In the genomic region with DNA sequence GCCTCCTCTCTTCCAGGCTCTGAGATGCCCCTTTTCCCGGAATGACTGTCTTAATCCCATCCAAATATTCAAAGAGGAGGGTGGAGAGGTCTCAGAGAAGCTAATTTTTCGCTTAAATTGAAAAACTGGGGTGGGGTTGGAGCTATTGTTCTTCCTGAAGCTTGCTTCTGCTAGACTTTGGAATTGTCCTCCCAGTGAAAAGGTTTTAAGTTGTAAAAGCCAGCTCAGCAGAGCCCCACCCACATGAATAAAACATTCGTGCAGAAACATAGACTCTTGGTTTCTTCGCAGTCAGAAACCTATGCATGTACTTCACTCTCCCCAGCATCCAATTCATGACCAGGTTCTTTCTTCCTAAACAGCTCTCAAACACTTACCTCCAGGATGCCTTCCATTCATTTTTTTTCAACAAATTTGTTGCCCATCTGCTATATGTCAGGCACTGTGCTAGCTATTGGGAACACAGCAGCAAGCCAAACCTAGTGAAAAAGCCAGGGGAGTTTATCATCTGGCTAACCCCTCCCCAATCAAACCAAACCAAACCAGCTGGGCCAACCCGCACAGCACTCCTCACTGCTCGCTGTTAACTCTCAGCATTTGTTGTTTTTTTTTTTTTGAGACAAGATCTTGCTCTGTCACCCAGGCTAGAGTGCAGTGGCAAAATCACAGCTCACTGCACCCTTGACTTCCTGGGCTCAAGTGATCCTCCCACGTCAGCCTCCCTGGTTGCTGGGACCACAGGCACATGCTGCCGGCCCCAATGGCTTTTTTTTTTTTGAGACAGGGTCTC, we compare ENCODE assay signal across 1 cellular context.
TF ChIP-seq lines count a peak whose summit lies in the region.

No MANE protein-coding gene starts in this region.

TF ChIP-seq in WTC11, 78 proteins besides CTCF, POLR2A, EP300 and RAD21 (continued from another document):
- TF ChIP-seq, protein P1, sequence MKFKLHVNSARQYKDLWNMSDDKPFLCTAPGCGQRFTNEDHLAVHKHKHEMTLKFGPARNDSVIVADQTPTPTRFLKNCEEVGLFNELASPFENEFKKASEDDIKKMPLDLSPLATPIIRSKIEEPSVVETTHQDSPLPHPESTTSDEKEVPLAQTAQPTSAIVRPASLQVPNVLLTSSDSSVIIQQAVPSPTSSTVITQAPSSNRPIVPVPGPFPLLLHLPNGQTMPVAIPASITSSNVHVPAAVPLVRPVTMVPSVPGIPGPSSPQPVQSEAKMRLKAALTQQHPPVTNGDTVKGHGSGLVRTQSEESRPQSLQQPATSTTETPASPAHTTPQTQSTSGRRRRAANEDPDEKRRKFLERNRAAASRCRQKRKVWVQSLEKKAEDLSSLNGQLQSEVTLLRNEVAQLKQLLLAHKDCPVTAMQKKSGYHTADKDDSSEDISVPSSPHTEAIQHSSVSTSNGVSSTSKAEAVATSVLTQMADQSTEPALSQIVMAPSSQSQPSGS (CRISPR knock-in tag; IDR thresholded peaks at IDR 0.05; ENCODE audit: borderline replicate concordance, low read depth) = no peak
- no peak for TF ChIP-seq RELA (CRISPR knock-in tag; IDR thresholded peaks at IDR 0.05; ENCODE audit: borderline replicate concordance)
- no peak for TF ChIP-seq ELF4 (CRISPR knock-in tag; IDR thresholded peaks at IDR 0.05; ENCODE audit: low read depth)
- no peak for TF ChIP-seq IRF2 (CRISPR knock-in tag; IDR thresholded peaks at IDR 0.05; ENCODE audit: borderline replicate concordance, low read depth)
- TF ChIP-seq FOXP1 (CRISPR knock-in tag; IDR thresholded peaks at IDR 0.05; ENCODE audit: borderline replicate concordance) = no peak
- TF ChIP-seq ZNF425 (CRISPR knock-in tag; conservative IDR thresholded peaks at IDR 0.05) = no peak
- TF ChIP-seq ATF1 (CRISPR knock-in tag; IDR thresholded peaks at IDR 0.05) = no peak
- no peak for TF ChIP-seq ZNF512 (CRISPR knock-in tag; IDR thresholded peaks at IDR 0.05; ENCODE audit: borderline replicate concordance)
- no peak for TF ChIP-seq CREM (CRISPR knock-in tag; IDR thresholded peaks at IDR 0.05)
- TF ChIP-seq FOXK1 (CRISPR knock-in tag; IDR thresholded peaks at IDR 0.05) = no peak
- TF ChIP-seq GTF2I (CRISPR knock-in tag; conservative IDR thresholded peaks at IDR 0.05) = no peak
